ENCODE assay signal across 14 cellular contexts in genomic region chr2:207362716-207363115, GRCh38.
DNase-seq lines count a peak whose midpoint lies in the region; TF ChIP-seq lines count a peak whose summit lies in the region.
"Had no signal": no experiment of that assay in that cellular context is flagged by ENCODE, and none has a peak within 500 bp of the region (broad histone marks: within the 10 kb centered on the region; RNA-seq: fewer than 3 reads in every experiment).

No MANE protein-coding gene starts in this region.

- H3K4me2 ChIP-seq in GM23248 (ENCODE audit: unreplicated experiment) (no peak overlapping the region), osteoblast (ENCODE audit: insufficient read depth, low read length) (no peak overlapping the region)

- H4K20me1 ChIP-seq in GM23248 (ENCODE audit: insufficient read depth) (no peaks in the 10 kb centered on the region), osteoblast (ENCODE audit: insufficient read depth, low read length) (no peaks in the 10 kb centered on the region)

- H3K9me3 ChIP-seq in GM23248 (ENCODE audit: low read depth) (no peaks in the 10 kb centered on the region), osteoblast (ENCODE audit: low read depth, low read length) (no peaks in the 10 kb centered on the region)
- H3K9me3 ChIP-seq: BE2C had no signal

- H3K27ac Mint-ChIP-seq in osteocyte (ENCODE audit: unreplicated experiment) = no peak overlapping the region
- H3K27ac Mint-ChIP-seq: CD4-positive, CD25-positive, alpha-beta regulatory T cell; CD8-positive, alpha-beta memory T cell; H9 had no signal

- no peaks in the 10 kb centered on the region for H3F3A ChIP-seq in GM23248 (ENCODE audit: insufficient read depth)

- no peak overlapping the region for H3K9ac ChIP-seq in GM23248

- peaks cover 5% of the 10 kb centered on the region; the same call in 1 of the 2 replicates for H3K4me1 ChIP-seq in GM23248 (ENCODE audit: insufficient read depth)
- H3K4me1 ChIP-seq in osteoblast (ENCODE audit: insufficient read depth, low read length) = no peaks in the 10 kb centered on the region

- no peaks in the 10 kb centered on the region for H3K36me3 Mint-ChIP-seq in osteocyte (ENCODE audit: unreplicated experiment)
- H3K36me3 Mint-ChIP-seq: CD4-positive, CD25-positive, alpha-beta regulatory T cell; CD8-positive, alpha-beta memory T cell had no signal

- H3K4me1 Mint-ChIP-seq in osteocyte (ENCODE audit: unreplicated experiment) = no peaks in the 10 kb centered on the region
- H3K4me1 Mint-ChIP-seq: CD4-positive, CD25-positive, alpha-beta regulatory T cell; CD8-positive, alpha-beta memory T cell had no signal

- in situ Hi-C loops in GM23248 (cut with MboI) = no loop called here

- DNase-seq in GM23248 (peak; percentile 15), amniotic epithelial cell (ENCODE audit: low read depth) (peak; percentile 23), iris pigment epithelial cell (ENCODE audit: low read depth) (peak; percentile 18), osteoblast (ENCODE audit: insufficient read length, low spot score, missing footprints) (peak; percentile 2), cerebellum (ENCODE audit: low spot score) (no peak), DMS 273 treated with DMSO at 0.1 percent for 48 hours (lab: John Stamatoyannopoulos, UW) (no peak), osteocyte (ENCODE audit: extremely low spot score, unreplicated experiment) (no peak)
- DNase-seq: BE2C; C1 segment of cervical spinal cord; CD4-positive, CD25-positive, alpha-beta regulatory T cell; CD8-positive, alpha-beta memory T cell; COR-L47; GDM1; H9 had no signal

- H3K27me3 ChIP-seq in GM23248 (replicated peaks; ENCODE audit: insufficient read depth) (no peaks in the 10 kb centered on the region), osteoblast (ENCODE audit: insufficient read depth, low read length) (no peaks in the 10 kb centered on the region)
- H3K27me3 ChIP-seq: BE2C had no signal

- TF ChIP-seq CTCF in osteoblast (IDR thresholded peaks at IDR 0.05; ENCODE audit: extremely low read depth, low read depth, low read length) = no peak
- no peak for TF ChIP-seq CTCF in osteocyte (IDR thresholded peaks at IDR 0.05)

- peaks cover 4% of the 10 kb centered on the region for H3K9me3 Mint-ChIP-seq in osteocyte (ENCODE audit: unreplicated experiment)
- H3K9me3 Mint-ChIP-seq: H9 had no signal

- H3K27ac ChIP-seq in GM23248 (no peak overlapping the region), osteoblast (ENCODE audit: low read depth, low read length) (no peak overlapping the region)

- H3K4me3 ChIP-seq in GM23248 (no peak overlapping the region), osteoblast (ENCODE audit: insufficient read depth, low read length) (no peak overlapping the region)

- no peaks in the 10 kb centered on the region for H3K27me3 Mint-ChIP-seq in osteocyte (ENCODE audit: unreplicated experiment)

- no peak overlapping the region for H3K4me3 Mint-ChIP-seq in osteocyte (ENCODE audit: unreplicated experiment)
- H3K4me3 Mint-ChIP-seq: CD8-positive, alpha-beta memory T cell; H9 had no signal

- peak overlapping the region; percentile 36 for H2AFZ ChIP-seq in GM23248
- H2AFZ ChIP-seq in osteoblast (ENCODE audit: low read length) = no peak overlapping the region

- no peaks in the 10 kb centered on the region for H3K79me2 ChIP-seq in GM23248 (ENCODE audit: insufficient read depth)
- no peaks in the 10 kb centered on the region for H3K79me2 ChIP-seq in osteoblast (ENCODE audit: insufficient read depth, low read length)

- H3K36me3 ChIP-seq in GM23248 (ENCODE audit: low read depth) = no peaks in the 10 kb centered on the region
- H3K36me3 ChIP-seq in osteoblast (ENCODE audit: insufficient read depth, low read length) = no peaks in the 10 kb centered on the region
- H3K36me3 ChIP-seq: BE2C had no signal

- 2 to 6% methylated on average over 2 of the region's 2 CpGs for WGBS in GM23248 (ENCODE audit: low coverage in 1 of 2, low lambda C conversion rate in 2 of 2, missing lambda C conversion rate in 2 of 2), 2 experiments

- no peaks in the 10 kb centered on the region for H3K9me2 ChIP-seq in GM23248 (ENCODE audit: insufficient read depth)

Comparison
In these comparisons a context has a peak if more than half of its experiments do, and no peak if none do; other contexts are left out.
1. DNase-seq: peak in GM23248 (single experiment), amniotic epithelial cell (single experiment), iris pigment epithelial cell (single experiment) and osteoblast (single experiment); none in cerebellum (single experiment), DMS 273 treated with DMSO at 0.1 percent for 48 hours (single experiment) and osteocyte (single experiment).